8 cellular contexts compared by ENCODE assay signal in genomic region chr2:9003366-9003615, GRCh38. TPM values are rescaled to one million over a fixed set of nuclear protein-coding genes. Genes with fewer than 3 reads are reported as not detected.
DNase-seq lines count a peak whose midpoint lies in the region; ATAC-seq and TF ChIP-seq lines count a peak whose summit lies in the region.

No MANE protein-coding gene starts in this region.

- H3K4me3 ChIP-seq in cardiac muscle cell: peak overlapping the region; percentile 99
- peak overlapping the region; percentile 67 for H3K4me3 ChIP-seq in mesodermal cell (ENCODE audit: extremely low read depth, insufficient read depth, low read length, poor library complexity, severe bottlenecking)
- peak overlapping the region; percentile 78 to 90 (median 89) for H3K4me3 ChIP-seq in upper lobe of left lung

- H3K36me3 ChIP-seq in cardiac muscle cell (no peaks in the 10 kb centered on the region), mesodermal cell (ENCODE audit: control insufficient read depth, insufficient read depth, low read length) (peaks cover 6% of the 10 kb centered on the region), upper lobe of left lung (no peaks in the 10 kb centered on the region)

- H3K27ac ChIP-seq in cardiac muscle cell (peak overlapping the region; percentile 91), cingulate gyrus (ENCODE audit: low read depth, low read length) (peak overlapping the region; percentile 42), mesodermal cell (ENCODE audit: low read depth, low read length, severe bottlenecking) (no peak overlapping the region), upper lobe of left lung (peak overlapping the region; percentile 81 to 95 (median 92))

- H3K4me1 ChIP-seq in cardiac muscle cell (ENCODE audit: low read depth): peaks cover 15% of the 10 kb centered on the region
- peaks cover 13% of the 10 kb centered on the region for H3K4me1 ChIP-seq in mesodermal cell (ENCODE audit: control insufficient read depth, insufficient read depth, low read length, poor library complexity, severe bottlenecking)
- peaks cover 12 to 27% (median 22%) of the 10 kb centered on the region in 4 donors for H3K4me1 ChIP-seq in upper lobe of left lung

- TF ChIP-seq CTCF in cardiac muscle cell (IDR thresholded peaks at IDR 0.05; ENCODE audit: low read depth, low read length) (no peak), upper lobe of left lung (IDR thresholded peaks at IDR 0.05) (no peak)

- DNase-seq in cardiac muscle cell (ENCODE audit: low read depth in 1 of 2, low spot score in 1 of 2): no peak
- DNase-seq in left cardiac atrium: no peak
- no peak for DNase-seq in upper lobe of left lung
- no peak for DNase-seq in Kasumi-1 (lab: John Stamatoyannopoulos, UW)
- no peak for DNase-seq in NCI-H187 (lab: John Stamatoyannopoulos, UW)
- DNase-seq in HuH-7.5 (ENCODE audit: low spot score): no peak

- intact Hi-C loops in left cardiac atrium (cut with DNase I): loop anchor here in 1 of 2 donors (10.0 kb wide), 1 partner anchor 102 kb away; no protein-coding TSS in a partner anchor

- WGBS in mesodermal cell (ENCODE audit: insufficient coverage in 2 of 2), 2 experiments: 0 to 2% methylated on average over 10 to 20 of the region's 25 CpGs
- no CpG with 5 or more reads among the region's 25 CpGs for WGBS in upper lobe of left lung, 2 donors

- H3K27me3 ChIP-seq in cardiac muscle cell: no peaks in the 10 kb centered on the region
- no peaks in the 10 kb centered on the region for H3K27me3 ChIP-seq in upper lobe of left lung

- H3K9me3 ChIP-seq in cardiac muscle cell (ENCODE audit: low read depth): no peaks in the 10 kb centered on the region
- H3K9me3 ChIP-seq in mesodermal cell (ENCODE audit: control insufficient read depth, low read length): peaks cover 4% of the 10 kb centered on the region
- no peaks in the 10 kb centered on the region for H3K9me3 ChIP-seq in upper lobe of left lung

- no peak for TF ChIP-seq EP300 in upper lobe of left lung (IDR thresholded peaks at IDR 0.05)

- TF ChIP-seq POLR2A in upper lobe of left lung (IDR thresholded peaks at IDR 0.05): no peak

- ATAC-seq in left cardiac atrium: no peak
- no peak for ATAC-seq in upper lobe of left lung (ENCODE audit: low FRiP score in 2 of 2)

RNA-seq across cellular contexts. Expression of gene MBOAT2, which starts 0.2 kb away (rescaled TPM):
- 15.6 and 38.2 TPM in 2 replicates for total RNA-seq in cardiac muscle cell
- polyA plus RNA-seq in cardiac muscle cell: 58.3 and 92.5 TPM in 2 replicates
- total RNA-seq in left cardiac atrium: 1 to 10 TPM; 6.7 to 8.8 TPM
- 47.3 TPM for polyA plus RNA-seq in mesodermal cell (2013, experiment 1 of 2)
- 42.2 TPM for polyA plus RNA-seq in mesodermal cell (2013, experiment 2 of 2)
- total RNA-seq in upper lobe of left lung: 10 to 100 TPM; 18.8 to 39.2 (median 24.1) TPM
